ENCODE assay signal across 24 cellular contexts in genomic region chr10:86829472-86829871, GRCh38.
DNase-seq lines count a peak whose midpoint lies in the region; ATAC-seq, FAIRE-seq and TF ChIP-seq lines count a peak whose summit lies in the region.
"Had no signal": no experiment of that assay in that cellular context is flagged by ENCODE, and none has a peak within 500 bp of the region (broad histone marks: within the 10 kb centered on the region; RNA-seq: fewer than 3 reads in every experiment).

No MANE protein-coding gene starts in this region.

- H3K9me3 ChIP-seq in T-helper 17 cell (ENCODE audit: control insufficient read depth, low read length, poor library complexity, severe bottlenecking) (no peaks in the 10 kb centered on the region), thoracic aorta (no peaks in the 10 kb centered on the region), lower lobe of right lung (no peaks in the 10 kb centered on the region)
- H3K9me3 ChIP-seq: neutrophil, vagina had no signal

- H3K4me3 Mint-ChIP-seq in T-helper 17 cell (no peak overlapping the region), memory B cell (no peak overlapping the region)
- H3K4me3 Mint-ChIP-seq: CD8-positive, alpha-beta memory T cell; immature natural killer cell; stimulated activated naive CD8-positive, alpha-beta T cell treated with anti-CD3 and anti-CD28 coated beads, Interleukin-15, amount 100 ng/mL, for 72 hours had no signal

- DNase-seq in GM12892 (ENCODE audit: insufficient read length) = no peak
- DNase-seq in T-helper 17 cell = no peak
- no peak for DNase-seq in memory B cell (ENCODE audit: low spot score in 2 of 2)
- DNase-seq in thoracic aorta (ENCODE audit: low spot score) = no peak
- no peak for DNase-seq in omental fat pad (ENCODE audit: low spot score)
- no peak for DNase-seq in lower lobe of right lung
- DNase-seq: activated naive CD4-positive, alpha-beta T cell treated with Interleukin-2 at 50 U/mL for 16 hours; activated T-cell treated with anti-CD3 and anti-CD28 coated beads, Interleukin-2, amount 50 U/mL, for 48 hours; CD8-positive, alpha-beta memory T cell; dermis blood vessel endothelial cell; GF-D8; immature natural killer cell; NCI-H1092; NCI-H2029; retina; SHP77; stimulated activated CD4-positive, alpha-beta T cell treated with anti-CD3 and anti-CD28 coated beads, Interleukin-12 subunit alpha, Interleukin-12 subunit beta, amount 100 ng/mL, for 4 hours; stimulated activated naive CD8-positive, alpha-beta T cell treated with anti-CD3 and anti-CD28 coated beads, Interleukin-15, amount 100 ng/mL, for 72 hours had no signal

- H3K36me3 Mint-ChIP-seq in T-helper 17 cell (ENCODE audit: low read depth) = peaks cover 4% of the 10 kb centered on the region
- peaks cover 6% of the 10 kb centered on the region for H3K36me3 Mint-ChIP-seq in memory B cell
- H3K36me3 Mint-ChIP-seq: immature natural killer cell had no signal

- H3K36me3 ChIP-seq in thoracic aorta (no peaks in the 10 kb centered on the region), lower lobe of right lung (no peaks in the 10 kb centered on the region)
- H3K36me3 ChIP-seq: neutrophil, vagina had no signal

- peaks cover 21% of the 10 kb centered on the region for H3K4me1 Mint-ChIP-seq in T-helper 17 cell
- peaks cover 14% of the 10 kb centered on the region for H3K4me1 Mint-ChIP-seq in memory B cell
- H3K4me1 Mint-ChIP-seq: stimulated activated naive CD8-positive, alpha-beta T cell treated with anti-CD3 and anti-CD28 coated beads, Interleukin-15, amount 100 ng/mL, for 72 hours had no signal

- intact Hi-C loops in lower lobe of right lung (cut with DNase I) = no loop called here

- H3K27me3 ChIP-seq in thoracic aorta (replicated peaks; ENCODE audit: insufficient read depth) (no peaks in the 10 kb centered on the region), lower lobe of right lung (ENCODE audit: low read depth) (no peaks in the 10 kb centered on the region)
- H3K27me3 ChIP-seq: vagina had no signal

- no peak for TF ChIP-seq CTCF in thoracic aorta (IDR thresholded peaks at IDR 0.05)
- no peak for TF ChIP-seq CTCF in omental fat pad (IDR thresholded peaks at IDR 0.05)
- TF ChIP-seq CTCF in lower lobe of right lung (IDR thresholded peaks at IDR 0.05) = no peak

- H3K4me1 ChIP-seq in thoracic aorta (ENCODE audit: control insufficient read depth in 1 of 2, low read depth in 2 of 2) (peaks cover 37 to 80% of the 10 kb centered on the region in 2 donors), lower lobe of right lung (peaks cover 11% of the 10 kb centered on the region)

- no peaks in the 10 kb centered on the region for H3K9me3 Mint-ChIP-seq in memory B cell
- H3K9me3 Mint-ChIP-seq: CD8-positive, alpha-beta memory T cell; immature natural killer cell; stimulated activated naive CD8-positive, alpha-beta T cell treated with anti-CD3 and anti-CD28 coated beads, Interleukin-15, amount 100 ng/mL, for 72 hours had no signal

- TF ChIP-seq POLR2A in GM12892 (IDR thresholded peaks at IDR 0.05; ENCODE audit: low read depth, low read length) = no peak

- H3K4me3 ChIP-seq in thoracic aorta (no peak overlapping the region), lower lobe of right lung (no peak overlapping the region)
- H3K4me3 ChIP-seq: vagina had no signal

- peak overlapping the region; percentile 36 to 60 for H3K27ac ChIP-seq in thoracic aorta
- no peak overlapping the region for H3K27ac ChIP-seq in lower lobe of right lung
- H3K27ac ChIP-seq: HL-60, neutrophil, vagina had no signal

- peak; percentile 42 for FAIRE-seq in GM12892 (lab: Jason Lieb, UNC)
- FAIRE-seq: endothelial cell of umbilical vein, HepG2 had no signal

- H3K27me3 Mint-ChIP-seq in T-helper 17 cell (no peaks in the 10 kb centered on the region), memory B cell (no peaks in the 10 kb centered on the region)
- H3K27me3 Mint-ChIP-seq: CD8-positive, alpha-beta memory T cell; stimulated activated naive CD8-positive, alpha-beta T cell treated with anti-CD3 and anti-CD28 coated beads, Interleukin-15, amount 100 ng/mL, for 72 hours had no signal

- H3K27ac Mint-ChIP-seq in T-helper 17 cell (peak overlapping the region; percentile 45), memory B cell (peak overlapping the region; percentile 55)
- H3K27ac Mint-ChIP-seq: immature natural killer cell; stimulated activated naive CD8-positive, alpha-beta T cell treated with anti-CD3 and anti-CD28 coated beads, Interleukin-15, amount 100 ng/mL, for 72 hours had no signal

- ATAC-seq in T-helper 17 cell (no peak), memory B cell (ENCODE audit: low read depth) (no peak), thoracic aorta (ENCODE audit: insufficient number of reproducible peaks, low FRiP score, low read depth) (peak; percentile 49), omental fat pad (ENCODE audit: low FRiP score) (no peak), lower lobe of right lung (no peak), HG02870 (IDR thresholded peaks at IDR 0.05; ENCODE audit: unreplicated experiment) (no peak)
- ATAC-seq: HepG2; stimulated activated naive CD8-positive, alpha-beta T cell treated with anti-CD3 and anti-CD28 coated beads, Interleukin-15, amount 100 ng/mL, for 72 hours had no signal
